8 cellular contexts compared by ENCODE assay signal in genomic region chr2:222318026-222318711, GRCh38.
DNase-seq lines count a peak whose midpoint lies in the region; ATAC-seq, FAIRE-seq and TF ChIP-seq lines count a peak whose summit lies in the region.

No MANE protein-coding gene starts in this region.

- H3K27me3 Mint-ChIP-seq in nephron progenitor cell (ENCODE audit: low read depth, poor library complexity), result peaks cover 76% of the 10 kb centered on the region

- H3K27ac Mint-ChIP-seq in nephron progenitor cell, result no peak overlapping the region

- peak overlapping the region; percentile 88 for H3K4me3 Mint-ChIP-seq in nephron progenitor cell

- peaks cover 40% of the 10 kb centered on the region for H3K4me1 Mint-ChIP-seq in nephron progenitor cell

- H3K9me3 Mint-ChIP-seq in nephron progenitor cell, result no peaks in the 10 kb centered on the region

- FAIRE-seq in GM19239 (lab: Jason Lieb, UNC), result peak; percentile 91

- DNase-seq in DMS153 treated with DMSO at 0.1 percent for 48 hours (lab: John Stamatoyannopoulos, UW; ENCODE audit: unreplicated experiment) (peak; percentile 85), GM19239 (ENCODE audit: insufficient read length, low spot score) (peak; percentile 56), NCI-H2196 treated with DMSO at 0.1 percent for 48 hours (lab: John Stamatoyannopoulos, UW; ENCODE audit: unreplicated experiment) (peak; percentile 74), fibroblast of pulmonary artery (ENCODE audit: low read depth) (peak; percentile 82), nephron progenitor cell (peak; percentile 80), NK-92 (lab: John Stamatoyannopoulos, UW; ENCODE audit: unreplicated experiment) (no peak)
- peak; percentile 57 to 64 for DNase-seq in activated CD4-positive, alpha-beta T cell treated with anti-CD3 and anti-CD28 coated beads, Interleukin-2, amount 50 U/mL, for 48 hours

- TF ChIP-seq CTCF in fibroblast of pulmonary artery (IDR thresholded peaks at IDR 0.05; ENCODE audit: low read length, missing control alignments) (peak; percentile 54), nephron progenitor cell (IDR thresholded peaks at IDR 0.05) (peak; percentile 34)

- H3K4me3 ChIP-seq in fibroblast of pulmonary artery (replicated peaks; ENCODE audit: low read depth, low read length), result peak overlapping the region; percentile 51

- peak; percentile 47 for ATAC-seq in HG03159 (IDR thresholded peaks at IDR 0.05; ENCODE audit: unreplicated experiment)

- H3K36me3 Mint-ChIP-seq in nephron progenitor cell (ENCODE audit: low read depth), result no peaks in the 10 kb centered on the region
